Comparison of ENCODE assay signal across 22 cellular contexts in the genomic region with DNA sequence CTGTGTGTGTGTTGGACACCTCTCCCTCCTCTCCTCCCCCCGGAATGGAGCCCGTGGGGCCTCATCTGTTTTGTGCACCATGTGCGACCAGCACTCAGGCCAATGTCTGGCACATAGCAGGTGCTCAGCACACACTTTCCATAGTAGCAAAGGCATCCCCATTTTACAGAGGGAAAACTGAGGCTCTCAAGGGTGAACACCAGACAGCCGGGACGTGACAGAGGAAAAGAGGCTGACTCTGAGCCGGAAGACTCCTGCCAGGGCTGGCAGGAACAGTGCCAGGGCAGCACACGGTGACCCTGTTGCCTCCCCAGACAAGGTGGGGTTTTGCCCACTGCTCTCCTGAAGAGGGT. TPM values are rescaled to one million over a fixed set of nuclear protein-coding genes. Genes with fewer than 3 reads are reported as not detected.
A peak's percentile ranks its signal among the peaks of the same experiment; 100 is the strongest.
DNase-seq lines count a peak whose midpoint lies in the region; ATAC-seq and TF ChIP-seq lines count a peak whose summit lies in the region.
"Had no signal": no experiment of that assay in that cellular context is flagged by ENCODE, and none has a peak within 500 bp of the region (broad histone marks: within the 10 kb centered on the region; RNA-seq: fewer than 3 reads in every experiment).

No MANE protein-coding gene starts in this region.

- ATAC-seq in heart left ventricle (no peak), Right ventricle myocardium inferior (no peak), memory B cell (ENCODE audit: low read depth) (no peak)
- ATAC-seq: activated CD4-positive, CD25-positive, alpha-beta regulatory T cell treated with anti-CD3 and anti-CD28 coated beads, Interleukin-2, amount 50 U/mL, for 24 hours had no signal

- in situ Hi-C loops in G401 (cut with HindIII; ENCODE audit: low sequenced_read_pairs) = no loop called here

- H3K27me3 ChIP-seq in heart left ventricle = no peaks in the 10 kb centered on the region
- H3K27me3 ChIP-seq in thyroid gland = no peaks in the 10 kb centered on the region
- H3K27me3 ChIP-seq: uterus had no signal

- no peaks in the 10 kb centered on the region for H3K4me1 Mint-ChIP-seq in activated T-helper 1 cell treated with anti-CD3 and anti-CD28 coated beads, Interleukin-12 subunit alpha, Interleukin-12 subunit beta, Interleukin-2, Interleukin-4 antibody, amounts not matched to agents 30 ng/mL and 10 ng/mL and 1 ng/mL, durations not matched to agents 14 hours and 24 hours and 36 hours (ENCODE audit: low read depth)
- H3K4me1 Mint-ChIP-seq in memory B cell = peaks cover 9% of the 10 kb centered on the region

- no peak for DNase-seq in heart left ventricle
- no peak for DNase-seq in Right ventricle myocardium inferior (ENCODE audit: missing footprints)
- no peak for DNase-seq in activated T-helper 1 cell treated with anti-CD3 and anti-CD28 coated beads, Interleukin-12 subunit alpha, Interleukin-12 subunit beta, Interleukin-2, Interleukin-4 antibody, amounts not matched to agents 30 ng/mL and 10 ng/mL and 1 ng/mL, durations not matched to agents 14 hours and 24 hours and 36 hours (ENCODE audit: low spot score)
- DNase-seq in memory B cell (ENCODE audit: low spot score in 2 of 2) = no peak
- no peak for DNase-seq in thyroid gland
- DNase-seq in SIG-M5 (lab: John Stamatoyannopoulos, UW) = no peak
- no peak for DNase-seq in G401 (ENCODE audit: low spot score)
- no peak for DNase-seq in middle frontal gyrus (ENCODE audit: extremely low spot score, low spot score)
- DNase-seq: dermis blood vessel endothelial cell, DND-41, HCEC 1CT, NCI-H1694, SK-N-SH, T1000, uterus had no signal

- H3K4me1 ChIP-seq in heart left ventricle = peaks cover 12 to 85% (median 53%) of the 10 kb centered on the region in 12 donors
- peaks cover 49 to 87% of the 10 kb centered on the region in 2 donors for H3K4me1 ChIP-seq in thyroid gland
- H3K4me1 ChIP-seq: parathyroid adenoma had no signal

- TF ChIP-seq POLR2A in heart left ventricle (IDR thresholded peaks at IDR 0.05) (no peak), thyroid gland (IDR thresholded peaks at IDR 0.05) (no peak)

- H3K4me3 Mint-ChIP-seq in activated T-helper 1 cell treated with anti-CD3 and anti-CD28 coated beads, Interleukin-12 subunit alpha, Interleukin-12 subunit beta, Interleukin-2, Interleukin-4 antibody, amounts not matched to agents 30 ng/mL and 10 ng/mL and 1 ng/mL, durations not matched to agents 14 hours and 24 hours and 36 hours = peak overlapping the region; percentile 54
- H3K4me3 Mint-ChIP-seq in memory B cell = peak overlapping the region; percentile 45
- H3K4me3 Mint-ChIP-seq: stimulated activated naive CD8-positive, alpha-beta T cell treated with anti-CD3 and anti-CD28 coated beads, Interleukin-15, Interleukin-2, amounts not matched to agents 100 ng/mL and 50 ng/mL, for 24 hours had no signal

- intact Hi-C loops in heart left ventricle (cut with DNase I) = loop anchor here in 3 of 10 donors (5.0 kb wide), 1 partner anchor 38 kb away; no protein-coding TSS in a partner anchor
- intact Hi-C loops in Right ventricle myocardium inferior (cut with DNase I) = loop anchor here (5.0 kb wide), 1 partner anchor 38 kb away; no protein-coding TSS in a partner anchor
- intact Hi-C loops in activated T-helper 1 cell treated with anti-CD3 and anti-CD28 coated beads, Interleukin-12 subunit alpha, Interleukin-12 subunit beta, Interleukin-2, Interleukin-4 antibody, amounts not matched to agents 30 ng/mL and 10 ng/mL and 1 ng/mL, durations not matched to agents 14 hours and 24 hours and 36 hours (cut with micrococcal nuclease) = no loop called here
- intact Hi-C loops in thyroid gland (cut with DNase I) = no loop called here

- H3K27ac ChIP-seq in heart left ventricle (peak overlapping the region in 10 of 12 donors; percentile 63 to 96 (median 89)), thyroid gland (peak overlapping the region; percentile 17 to 92 (median 83))
- H3K27ac ChIP-seq: parathyroid adenoma, uterus had no signal

- H3K36me3 ChIP-seq in heart left ventricle = no peaks in the 10 kb centered on the region
- H3K36me3 ChIP-seq in thyroid gland = no peaks in the 10 kb centered on the region
- H3K36me3 ChIP-seq: uterus had no signal

- 65 to 78% (median 67%) methylated on average over 7 of the region's 7 CpGs for WGBS in heart left ventricle, 4 donors
- 84 to 85% methylated on average over 5 to 7 of the region's 7 CpGs for WGBS in thyroid gland, 2 donors

- no peaks in the 10 kb centered on the region for H3K36me3 Mint-ChIP-seq in activated T-helper 1 cell treated with anti-CD3 and anti-CD28 coated beads, Interleukin-12 subunit alpha, Interleukin-12 subunit beta, Interleukin-2, Interleukin-4 antibody, amounts not matched to agents 30 ng/mL and 10 ng/mL and 1 ng/mL, durations not matched to agents 14 hours and 24 hours and 36 hours (ENCODE audit: low read depth)
- H3K36me3 Mint-ChIP-seq in memory B cell = no peaks in the 10 kb centered on the region

- no peaks in the 10 kb centered on the region for H3K9me3 Mint-ChIP-seq in activated T-helper 1 cell treated with anti-CD3 and anti-CD28 coated beads, Interleukin-12 subunit alpha, Interleukin-12 subunit beta, Interleukin-2, Interleukin-4 antibody, amounts not matched to agents 30 ng/mL and 10 ng/mL and 1 ng/mL, durations not matched to agents 14 hours and 24 hours and 36 hours
- no peaks in the 10 kb centered on the region for H3K9me3 Mint-ChIP-seq in memory B cell
- H3K9me3 Mint-ChIP-seq: stimulated activated naive CD8-positive, alpha-beta T cell treated with anti-CD3 and anti-CD28 coated beads, Interleukin-15, Interleukin-2, amounts not matched to agents 100 ng/mL and 50 ng/mL, for 24 hours had no signal

- no peak overlapping the region for H3K4me3 ChIP-seq in heart left ventricle
- no peak overlapping the region for H3K4me3 ChIP-seq in thyroid gland (replicated peaks in 1 of 3)
- H3K4me3 ChIP-seq: uterus had no signal

- no peak overlapping the region for H3K27ac Mint-ChIP-seq in activated T-helper 1 cell treated with anti-CD3 and anti-CD28 coated beads, Interleukin-12 subunit alpha, Interleukin-12 subunit beta, Interleukin-2, Interleukin-4 antibody, amounts not matched to agents 30 ng/mL and 10 ng/mL and 1 ng/mL, durations not matched to agents 14 hours and 24 hours and 36 hours
- no peak overlapping the region for H3K27ac Mint-ChIP-seq in memory B cell
- H3K27ac Mint-ChIP-seq: stimulated activated naive CD8-positive, alpha-beta T cell treated with anti-CD3 and anti-CD28 coated beads, Interleukin-15, Interleukin-2, amounts not matched to agents 100 ng/mL and 50 ng/mL, for 24 hours had no signal

- TF ChIP-seq CTCF in heart left ventricle (IDR thresholded peaks at IDR 0.05) = no peak
- no peak for TF ChIP-seq CTCF in thyroid gland (IDR thresholded peaks at IDR 0.05)

- peaks cover 5% of the 10 kb centered on the region for H3K27me3 Mint-ChIP-seq in activated T-helper 1 cell treated with anti-CD3 and anti-CD28 coated beads, Interleukin-12 subunit alpha, Interleukin-12 subunit beta, Interleukin-2, Interleukin-4 antibody, amounts not matched to agents 30 ng/mL and 10 ng/mL and 1 ng/mL, durations not matched to agents 14 hours and 24 hours and 36 hours (ENCODE audit: insufficient read depth)
- H3K27me3 Mint-ChIP-seq in memory B cell = peaks cover 10% of the 10 kb centered on the region

- H3K9me3 ChIP-seq in heart left ventricle (no peaks in the 10 kb centered on the region), thyroid gland (no peaks in the 10 kb centered on the region)
- H3K9me3 ChIP-seq: SK-N-SH, uterus had no signal

RNA-seq across cellular contexts. Expression of a gene that starts 1.8 kb away (rescaled TPM):
- total RNA-seq in heart left ventricle (10 to 100 TPM; 52.4 to 90.7 (median 62.5) TPM), Right ventricle myocardium inferior (57.9 TPM), thyroid gland (10 to 100 TPM; 58.6 to 78.7 (median 72.0) TPM)
- polyA plus RNA-seq in heart left ventricle = 100 to 1,000 TPM in 1 of 2 donors, 10 to 100 TPM in 1; 88.8 to 122 TPM
- total RNA-seq in activated T-helper 1 cell treated with anti-CD3 and anti-CD28 coated beads, Interleukin-12 subunit alpha, Interleukin-12 subunit beta, Interleukin-2, Interleukin-4 antibody, amounts not matched to agents 30 ng/mL and 10 ng/mL and 1 ng/mL, durations not matched to agents 14 hours and 24 hours and 36 hours = 24.7 and 25.0 TPM in 2 replicates
- total RNA-seq in G401 (2014; rRNA removed; shearing (Covaris generic)) = 128 and 140 TPM in 2 replicates

RNA-seq across cellular contexts. Expression of a gene that starts 23.3 kb away (rescaled TPM):
- total RNA-seq in heart left ventricle (10 to 100 TPM; 14.4 to 46.3 (median 19.8) TPM), Right ventricle myocardium inferior (16.4 TPM), thyroid gland (10 to 100 TPM; 19.4 to 23.6 (median 22.6) TPM)
- 10 to 100 TPM; 18.1 to 24.4 TPM for polyA plus RNA-seq in heart left ventricle
- total RNA-seq in activated T-helper 1 cell treated with anti-CD3 and anti-CD28 coated beads, Interleukin-12 subunit alpha, Interleukin-12 subunit beta, Interleukin-2, Interleukin-4 antibody, amounts not matched to agents 30 ng/mL and 10 ng/mL and 1 ng/mL, durations not matched to agents 14 hours and 24 hours and 36 hours = 0.47 and 0.88 TPM in 2 replicates
- total RNA-seq in G401 (2014; rRNA removed; shearing (Covaris generic)) = 65.0 and 69.9 TPM in 2 replicates
- total RNA-seq: activated CD8-positive, alpha-beta memory T cell treated with anti-CD3 and anti-CD28 coated beads for 36 hours; bronchial epithelial cell had no signal

RNA-seq across cellular contexts. Expression of a gene that starts 26.4 kb away (rescaled TPM):
- total RNA-seq in heart left ventricle (100 to 1,000 TPM in 2 of 9 donors, 10 to 100 TPM in 7; 56.4 to 142 (median 94.0) TPM), Right ventricle myocardium inferior (72.0 TPM), thyroid gland (100 to 1,000 TPM in 1 of 4 donors, 10 to 100 TPM in 3; 38.4 to 143 (median 81.6) TPM)
- 100 to 1,000 TPM; 103 to 137 TPM for polyA plus RNA-seq in heart left ventricle
- total RNA-seq in activated T-helper 1 cell treated with anti-CD3 and anti-CD28 coated beads, Interleukin-12 subunit alpha, Interleukin-12 subunit beta, Interleukin-2, Interleukin-4 antibody, amounts not matched to agents 30 ng/mL and 10 ng/mL and 1 ng/mL, durations not matched to agents 14 hours and 24 hours and 36 hours = 2.4 and 2.5 TPM in 2 replicates
- total RNA-seq in G401 (2014; rRNA removed; shearing (Covaris generic)) = 140 and 142 TPM in 2 replicates

RNA-seq across cellular contexts. Expression of a gene that starts 53.7 kb away (rescaled TPM):
- total RNA-seq in heart left ventricle = 10 to 100 TPM in 5 of 9 donors, 1 to 10 TPM in 2, under 1 TPM in 2; 0.50 to 21.5 (median 10.1) TPM
- 10 to 100 TPM; 15.7 to 40.7 TPM for polyA plus RNA-seq in heart left ventricle
- 11.3 TPM for total RNA-seq in Right ventricle myocardium inferior
- total RNA-seq in activated T-helper 1 cell treated with anti-CD3 and anti-CD28 coated beads, Interleukin-12 subunit alpha, Interleukin-12 subunit beta, Interleukin-2, Interleukin-4 antibody, amounts not matched to agents 30 ng/mL and 10 ng/mL and 1 ng/mL, durations not matched to agents 14 hours and 24 hours and 36 hours = 0.39 and 0.59 TPM in 2 replicates
- 10 to 100 TPM in 1 of 4 donors, 1 to 10 TPM in 3; 5.8 to 10.1 (median 7.1) TPM for total RNA-seq in thyroid gland
- total RNA-seq in G401 (2014; rRNA removed; shearing (Covaris generic)) = not detected in 2 replicates
- total RNA-seq: bronchial epithelial cell, dermis blood vessel endothelial cell, kidney epithelial cell, M059J had no signal
- polyA plus RNA-seq: SK-N-SH had no signal

RNA-seq across cellular contexts. Expression of a gene that starts 59.2 kb away (rescaled TPM):
- total RNA-seq in heart left ventricle (10 to 100 TPM in 5 of 9 donors, 1 to 10 TPM in 3, under 1 TPM in 1; 0.81 to 58.7 (median 15.8) TPM), Right ventricle myocardium inferior (22.2 TPM), thyroid gland (10 to 100 TPM in 1 of 4 donors, 1 to 10 TPM in 3; 1.4 to 10.0 (median 4.5) TPM)
- polyA plus RNA-seq in heart left ventricle = 100 to 1,000 TPM in 1 of 2 donors, 10 to 100 TPM in 1; 46.1 to 101 TPM
- total RNA-seq in activated T-helper 1 cell treated with anti-CD3 and anti-CD28 coated beads, Interleukin-12 subunit alpha, Interleukin-12 subunit beta, Interleukin-2, Interleukin-4 antibody, amounts not matched to agents 30 ng/mL and 10 ng/mL and 1 ng/mL, durations not matched to agents 14 hours and 24 hours and 36 hours = not detected in 2 replicates
- total RNA-seq in G401 (2014; rRNA removed; shearing (Covaris generic)) = not detected in 2 replicates
- total RNA-seq: activated CD8-positive, alpha-beta memory T cell treated with anti-CD3 and anti-CD28 coated beads for 36 hours; bronchial epithelial cell; kidney epithelial cell; M059J had no signal
- polyA plus RNA-seq: SK-N-SH had no signal

Comparison
In these comparisons a context has a peak if more than half of its experiments do, and no peak if none do; other contexts are left out.
1. RNA of a gene that starts 26.4 kb away (total RNA-seq): 140 to 142 TPM in G401, 56.4 to 142 TPM in heart left ventricle, 38.4 to 143 TPM in thyroid gland and 72.0 TPM in Right ventricle myocardium inferior (single experiment); 2.4 to 2.5 TPM in activated T-helper 1 cell treated with anti-CD3 and anti-CD28 coated beads, Interleukin-12 subunit alpha, Interleukin-12 subunit beta, Interleukin-2, Interleukin-4 antibody, amounts not matched to agents 30 ng/mL and 10 ng/mL and 1 ng/mL, durations not matched to agents 14 hours and 24 hours and 36 hours; every median in the first group is over 10 times any median in the second.